In genomic region chr2:64858541-64859031, GRCh38 we compare ENCODE assay signal across 9 cellular contexts.
DNase-seq lines count a peak whose midpoint lies in the region; ATAC-seq and TF ChIP-seq lines count a peak whose summit lies in the region.
"Had no signal": no experiment of that assay in that cellular context is flagged by ENCODE, and none has a peak within 500 bp of the region (broad histone marks: within the 10 kb centered on the region; RNA-seq: fewer than 3 reads in every experiment).

No MANE protein-coding gene starts in this region.

- H3K4me1 ChIP-seq in muscle layer of colon (ENCODE audit: insufficient read depth, low read length) (peaks cover 49% of the 10 kb centered on the region), vagina (peaks cover 38% of the 10 kb centered on the region)

- H3K4me3 ChIP-seq in muscle layer of colon (ENCODE audit: low read depth in 1 of 2, low read length in 2 of 2) (peak overlapping the region in 1 of 2 donors; percentile 53), vagina (peak overlapping the region in 1 of 2 donors; percentile 52)

- H3K27ac Mint-ChIP-seq in brain: peak overlapping the region; percentile 90 to 98 (median 94)
- H3K27ac Mint-ChIP-seq: activated CD4-positive, alpha-beta T cell treated with anti-CD3 and anti-CD28 coated beads, Interleukin-2, amount 10 ng/mL, durations not matched to agents 7 days and 5 days had no signal

- no peaks in the 10 kb centered on the region for H3K9me3 ChIP-seq in muscle layer of colon (ENCODE audit: low read length)
- H3K9me3 ChIP-seq in vagina: no peaks in the 10 kb centered on the region

- no peak for TF ChIP-seq CTCF in brain (conservative IDR thresholded peaks at IDR 0.05)
- no peak for TF ChIP-seq CTCF in vagina (IDR thresholded peaks at IDR 0.05)

- intact Hi-C loops in cardiac septum (cut with DNase I) (no loop called here), Right ventricle myocardium superior (cut with DNase I) (loop anchor here (5.0 kb wide), 2 partner anchors 91 to 106 kb away; no protein-coding TSS in a partner anchor), vagina (cut with DNase I) (no loop called here)

- no peaks in the 10 kb centered on the region for H3K36me3 Mint-ChIP-seq in brain

- no peak for TF ChIP-seq POLR2A in vagina (IDR thresholded peaks at IDR 0.05)

- H3K4me3 Mint-ChIP-seq in brain: peak overlapping the region; percentile 2 to 67 (median 53)
- H3K4me3 Mint-ChIP-seq: activated CD4-positive, alpha-beta T cell treated with anti-CD3 and anti-CD28 coated beads, Interleukin-2, amount 10 ng/mL, durations not matched to agents 7 days and 5 days had no signal

- DNase-seq in cardiac septum (ENCODE audit: low spot score): peak; percentile 80
- DNase-seq in Right ventricle myocardium superior: no peak
- DNase-seq in vagina (ENCODE audit: extremely low spot score in 2 of 2): no peak
- no peak for DNase-seq in T-helper 1 cell
- DNase-seq: activated CD4-positive, alpha-beta T cell treated with anti-CD3 and anti-CD28 coated beads, Interleukin-2, amount 10 ng/mL, durations not matched to agents 7 days and 5 days had no signal

- ATAC-seq in Right ventricle myocardium superior (ENCODE audit: poor library complexity) (no peak), GM18498 (IDR thresholded peaks at IDR 0.05; ENCODE audit: unreplicated experiment) (no peak), HG03442 (IDR thresholded peaks at IDR 0.05; ENCODE audit: unreplicated experiment) (no peak)

- peak overlapping the region; percentile 93 for H3K27ac ChIP-seq in muscle layer of colon (ENCODE audit: low read depth, low read length)
- peak overlapping the region; percentile 92 for H3K27ac ChIP-seq in vagina

- H3K4me1 Mint-ChIP-seq in brain: peaks cover 38% of the 10 kb centered on the region

- no peaks in the 10 kb centered on the region for H3K36me3 ChIP-seq in muscle layer of colon (ENCODE audit: insufficient read depth, low read length)
- H3K36me3 ChIP-seq in vagina: no peaks in the 10 kb centered on the region

- no peaks in the 10 kb centered on the region for H3K27me3 Mint-ChIP-seq in brain

- no peaks in the 10 kb centered on the region for H3K27me3 ChIP-seq in muscle layer of colon (ENCODE audit: control insufficient read depth in 1 of 2, insufficient read depth in 2 of 2, low read length in 2 of 2)
- no peaks in the 10 kb centered on the region for H3K27me3 ChIP-seq in vagina

- H3K9ac ChIP-seq in muscle layer of colon (ENCODE audit: low read length): peak overlapping the region; percentile 13

- peaks cover 0 to 3% (median 0%) of the 10 kb centered on the region in 5 experiments for H3K9me3 Mint-ChIP-seq in brain
- H3K9me3 Mint-ChIP-seq: activated CD4-positive, alpha-beta T cell treated with anti-CD3 and anti-CD28 coated beads, Interleukin-2, amount 10 ng/mL, durations not matched to agents 7 days and 5 days had no signal
